In the genomic region with DNA sequence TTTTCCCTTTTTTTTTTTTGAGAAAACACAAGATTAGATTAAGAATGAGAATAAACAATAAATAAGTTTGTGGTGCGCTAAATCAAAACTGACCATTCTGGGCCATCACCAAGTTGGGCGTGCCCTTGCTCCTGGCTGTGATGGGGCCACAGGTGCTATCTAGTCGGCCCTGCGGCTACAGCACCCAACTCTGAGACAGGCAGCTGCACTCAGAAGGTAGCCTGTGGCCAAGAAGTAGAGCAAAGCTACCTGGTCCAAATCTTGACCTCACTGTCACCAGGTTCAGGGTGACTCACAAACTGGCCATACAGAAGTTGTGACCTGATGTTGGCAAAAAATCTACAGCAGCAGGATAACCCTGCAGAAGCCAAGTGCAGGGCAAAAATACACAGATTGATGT, we compare ENCODE assay signal across 17 cellular contexts.
"Had no signal": no experiment of that assay in that cellular context is flagged by ENCODE, and none has a peak within 500 bp of the region (broad histone marks: within the 10 kb centered on the region; RNA-seq: fewer than 3 reads in every experiment).

No MANE protein-coding gene starts in this region.

- H3K4me3 ChIP-seq: cardiac muscle cell, hepatocyte, lung had no signal

- H3K4me2 ChIP-seq: hepatocyte had no signal

- H3K27me3 Mint-ChIP-seq: activated CD4-positive, alpha-beta memory T cell treated with anti-CD3 and anti-CD28 coated beads, Interleukin-2, amount 10 ng/mL, durations not matched to agents 7 days and 5 days; activated CD8-positive, alpha-beta memory T cell treated with anti-CD3 and anti-CD28 coated beads, Interleukin-2, amount 10 ng/mL, durations not matched to agents 7 days and 5 days; activated naive CD8-positive, alpha-beta T cell; stimulated activated naive B cell treated with anti-CD40 and anti-IgM and Interleukin-4, amounts not matched to agents 10 μg/mL and 1 μg/mL and 100 μg/mL, for 72 hours had no signal

- H3K9me3 ChIP-seq: spleen had no signal

- H3K27me3 ChIP-seq: hepatocyte, spleen had no signal

- H3K9me3 Mint-ChIP-seq: activated CD4-positive, alpha-beta memory T cell treated with anti-CD3 and anti-CD28 coated beads, Interleukin-2, amount 10 ng/mL, durations not matched to agents 7 days and 5 days; dendritic cell treated with granulocyte-macrophage colony-stimulating factor and Interleukin-4, amounts not matched to agents 40 ng/mL and 50 ng/mL, for 4 days; endodermal cell; mesothelial cell of epicardium; nephron progenitor cell; stimulated activated naive B cell treated with anti-CD40 and anti-IgM and Interleukin-4, amounts not matched to agents 10 μg/mL and 1 μg/mL and 100 μg/mL, for 72 hours had no signal

- H2AFZ ChIP-seq: hepatocyte had no signal

- H3K27ac ChIP-seq: cardiac muscle cell, foreskin keratinocyte, hepatocyte had no signal

- H3K4me3 Mint-ChIP-seq: activated CD4-positive, alpha-beta memory T cell treated with anti-CD3 and anti-CD28 coated beads, Interleukin-2, amount 10 ng/mL, durations not matched to agents 7 days and 5 days; activated CD8-positive, alpha-beta memory T cell treated with anti-CD3 and anti-CD28 coated beads, Interleukin-2, amount 10 ng/mL, durations not matched to agents 7 days and 5 days; activated naive CD8-positive, alpha-beta T cell; dendritic cell treated with granulocyte-macrophage colony-stimulating factor and Interleukin-4, amounts not matched to agents 40 ng/mL and 50 ng/mL, for 4 days; endodermal cell; mesothelial cell of epicardium; nephron progenitor cell; stimulated activated naive B cell treated with anti-CD40 and anti-IgM and Interleukin-4, amounts not matched to agents 10 μg/mL and 1 μg/mL and 100 μg/mL, for 72 hours had no signal

- H3K27ac Mint-ChIP-seq: activated CD4-positive, alpha-beta memory T cell treated with anti-CD3 and anti-CD28 coated beads, Interleukin-2, amount 10 ng/mL, durations not matched to agents 7 days and 5 days; activated CD8-positive, alpha-beta memory T cell treated with anti-CD3 and anti-CD28 coated beads, Interleukin-2, amount 10 ng/mL, durations not matched to agents 7 days and 5 days; activated naive CD8-positive, alpha-beta T cell; dendritic cell treated with granulocyte-macrophage colony-stimulating factor and Interleukin-4, amounts not matched to agents 40 ng/mL and 50 ng/mL, for 4 days; endodermal cell; mesothelial cell of epicardium had no signal

- H3K4me1 ChIP-seq: foreskin keratinocyte had no signal

- DNase-seq: activated CD4-positive, alpha-beta memory T cell treated with anti-CD3 and anti-CD28 coated beads, Interleukin-2, amount 10 ng/mL, durations not matched to agents 7 days and 5 days; activated CD4-positive, alpha-beta T cell treated with anti-CD3 and anti-CD28 coated beads for 48 hours; activated CD4-positive, CD25-positive, alpha-beta regulatory T cell; endodermal cell; foreskin keratinocyte; nephron progenitor cell; nucleus accumbens; spleen; stimulated activated naive B cell treated with anti-CD40 and anti-IgM and Interleukin-4, amounts not matched to agents 10 μg/mL and 1 μg/mL and 100 μg/mL, for 72 hours; T-helper 9 cell had no signal
